Comparison of ENCODE assay signal across 13 cellular contexts in genomic region chr9:130536594-130537215, GRCh38.
"Had no signal": no experiment of that assay in that cellular context is flagged by ENCODE, and none has a peak within 500 bp of the region (broad histone marks: within the 10 kb centered on the region; RNA-seq: fewer than 3 reads in every experiment).

No MANE protein-coding gene starts in this region.

- H3K27ac Mint-ChIP-seq: activated CD4-positive, alpha-beta memory T cell treated with anti-CD3 and anti-CD28 coated beads for 36 hours; activated naive CD8-positive, alpha-beta T cell treated with anti-CD3 and anti-CD28 coated beads for 36 hours; stimulated activated naive CD8-positive, alpha-beta T cell treated with anti-CD3 and anti-CD28 coated beads, Interleukin-15, Interleukin-2, amounts not matched to agents 100 ng/mL and 50 ng/mL, for 24 hours had no signal

- H3K36me3 ChIP-seq: heart right ventricle, pancreas, thoracic aorta had no signal

- H3K9me3 ChIP-seq: heart right ventricle, pancreas, thoracic aorta had no signal

- H3K4me3 Mint-ChIP-seq: activated CD4-positive, alpha-beta memory T cell treated with anti-CD3 and anti-CD28 coated beads for 36 hours; activated naive CD8-positive, alpha-beta T cell treated with anti-CD3 and anti-CD28 coated beads for 36 hours; stimulated activated naive CD8-positive, alpha-beta T cell treated with anti-CD3 and anti-CD28 coated beads, Interleukin-15, Interleukin-2, amounts not matched to agents 100 ng/mL and 50 ng/mL, for 24 hours had no signal

- FAIRE-seq: kidney, pancreas, urothelium cell line had no signal

- H3K4me1 ChIP-seq: pancreas had no signal

- H3K9me3 Mint-ChIP-seq: activated CD4-positive, alpha-beta memory T cell treated with anti-CD3 and anti-CD28 coated beads for 36 hours; activated naive CD8-positive, alpha-beta T cell treated with anti-CD3 and anti-CD28 coated beads for 36 hours; neural crest cell; stimulated activated naive CD8-positive, alpha-beta T cell treated with anti-CD3 and anti-CD28 coated beads, Interleukin-15, Interleukin-2, amounts not matched to agents 100 ng/mL and 50 ng/mL, for 24 hours had no signal

- DNase-seq: activated CD4-positive, alpha-beta memory T cell treated with anti-CD3 and anti-CD28 coated beads for 36 hours; activated CD4-positive, CD25-positive, alpha-beta regulatory T cell treated with anti-CD3 and anti-CD28 coated beads, Interleukin-2, amount 50 U/mL, for 72 hours; activated gamma-delta T cell treated with Interleukin-2 at 50 U/mL for 16 hours; activated naive CD8-positive, alpha-beta T cell treated with anti-CD3 and anti-CD28 coated beads for 36 hours; kidney; pancreas; stimulated activated CD4-positive, alpha-beta T cell treated with anti-CD3 and anti-CD28 coated beads, Interleukin-2, amount 100 ng/mL, for 48 hours; T-helper 2 cell had no signal

- H3K27ac ChIP-seq: pancreas, thoracic aorta had no signal
